8 cellular contexts compared by ENCODE assay signal in the genomic region with DNA sequence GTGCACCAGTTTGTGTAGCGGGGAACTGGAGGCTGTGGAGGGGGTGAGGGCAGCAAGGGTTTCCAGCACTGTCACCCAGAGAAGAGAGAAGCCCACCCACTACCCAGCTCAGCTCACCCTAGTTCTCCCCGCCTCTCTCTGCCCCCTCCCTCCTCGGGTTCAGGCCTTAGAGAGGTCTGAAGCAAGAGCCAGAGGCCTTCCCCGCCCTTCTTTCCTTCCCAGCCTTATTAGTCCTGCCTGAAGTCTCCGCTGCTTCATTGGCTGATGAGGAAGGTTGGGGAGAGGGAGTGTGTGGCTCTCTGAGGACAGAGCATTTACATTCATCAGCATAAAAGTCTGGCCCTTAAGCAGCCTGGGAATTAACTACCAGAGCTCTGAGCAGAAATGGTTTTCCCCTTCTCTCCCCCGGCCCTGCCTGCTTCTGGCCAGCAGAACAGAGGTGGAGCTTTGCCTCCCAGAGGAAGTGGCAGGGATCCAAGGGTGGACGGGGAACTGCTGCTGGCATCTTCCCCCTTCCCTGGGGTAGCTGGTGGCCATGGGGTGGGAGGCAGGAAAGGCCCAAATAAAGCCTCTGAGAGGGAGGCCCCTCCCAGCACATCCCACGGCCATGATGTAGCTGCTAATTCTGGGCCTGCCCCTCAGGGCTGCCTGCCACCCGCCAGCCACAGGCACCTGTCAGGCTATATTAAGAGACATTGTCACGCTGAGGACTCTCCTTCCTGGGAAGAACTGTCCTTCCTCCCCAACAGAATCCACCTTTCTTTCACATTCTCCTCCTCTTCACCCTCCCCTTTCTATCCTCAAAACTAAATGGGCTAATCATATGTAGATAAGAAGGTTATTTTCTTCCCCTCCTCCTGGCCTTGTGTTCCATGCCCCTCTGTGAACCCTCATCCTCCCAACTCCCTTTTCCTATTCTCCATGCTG. TPM values are rescaled to one million over a fixed set of nuclear protein-coding genes. Genes with fewer than 3 reads are reported as not detected.
A peak's percentile ranks its signal among the peaks of the same experiment; 100 is the strongest.
DNase-seq lines count a peak whose midpoint lies in the region; ATAC-seq and TF ChIP-seq lines count a peak whose summit lies in the region.

No MANE protein-coding gene starts in this region.

- H3K9me3 ChIP-seq in HUES64 (ENCODE audit: insufficient read depth, low read depth, low read length) (no peaks in the 10 kb centered on the region), lower lobe of right lung (no peaks in the 10 kb centered on the region)

- H3K4me1 Mint-ChIP-seq in chondrocyte (ENCODE audit: low read depth): peaks cover 70% of the 10 kb centered on the region
- H3K4me1 Mint-ChIP-seq in type B pancreatic cell (ENCODE audit: unreplicated experiment): peaks cover 33% of the 10 kb centered on the region

- TF ChIP-seq CTCF in AG09319 (IDR thresholded peaks at IDR 0.05; ENCODE audit: low read depth, low read length): no peak
- TF ChIP-seq CTCF in chondrocyte (IDR thresholded peaks at IDR 0.05): no peak
- TF ChIP-seq CTCF in lower lobe of right lung (IDR thresholded peaks at IDR 0.05): no peak
- TF ChIP-seq CTCF in type B pancreatic cell (conservative IDR thresholded peaks at IDR 0.05): no peak

- H3K27me3 Mint-ChIP-seq in chondrocyte (ENCODE audit: low read depth) (no peaks in the 10 kb centered on the region), type B pancreatic cell (peaks cover 6% of the 10 kb centered on the region)

- H3K36me3 Mint-ChIP-seq in chondrocyte (ENCODE audit: low read depth) (peaks cover 10% of the 10 kb centered on the region), type B pancreatic cell (peaks cover 8% of the 10 kb centered on the region)

- no peaks in the 10 kb centered on the region for H3K27me3 ChIP-seq in HUES64 (ENCODE audit: insufficient read depth, low read length)
- H3K27me3 ChIP-seq in lower lobe of right lung (ENCODE audit: low read depth): no peaks in the 10 kb centered on the region

- DNase-seq in AG09319 (ENCODE audit: extremely low read depth, low read depth) (peak; percentile 36), chondrocyte (ENCODE audit: low spot score) (no peak), lower lobe of right lung (no peak), type B pancreatic cell (ENCODE audit: extremely low spot score, unreplicated experiment) (no peak), ecto neural progenitor cell (ENCODE audit: low spot score) (no peak), NCI-H1105 treated with DMSO at 0.1 percent for 48 hours (lab: John Stamatoyannopoulos, UW) (no peak)

- no peak for TF ChIP-seq POLR2A in GM18505 (IDR thresholded peaks at IDR 0.05; ENCODE audit: borderline replicate concordance, extremely low read depth, insufficient read depth, insufficient read length)

- H3K4me3 Mint-ChIP-seq in chondrocyte (ENCODE audit: unreplicated experiment): no peak overlapping the region
- peak overlapping the region; percentile 57 for H3K4me3 Mint-ChIP-seq in type B pancreatic cell

- peak overlapping the region; percentile 48; the same call in 1 of the 2 replicates for H3K9ac ChIP-seq in HUES64 (ENCODE audit: low read depth, low read length)

- H3K9me3 Mint-ChIP-seq in chondrocyte (ENCODE audit: low read depth): no peaks in the 10 kb centered on the region
- no peaks in the 10 kb centered on the region for H3K9me3 Mint-ChIP-seq in type B pancreatic cell

- peak overlapping the region; percentile 94 for H3K27ac ChIP-seq in HUES64 (ENCODE audit: low read depth, low read length)
- peak overlapping the region; percentile 64 for H3K27ac ChIP-seq in lower lobe of right lung

- peaks cover 40% of the 10 kb centered on the region for H3K4me1 ChIP-seq in HUES64 (ENCODE audit: insufficient read depth, low read length)
- H3K4me1 ChIP-seq in lower lobe of right lung: peaks cover 56% of the 10 kb centered on the region

- no peak for ATAC-seq in lower lobe of right lung
- no peak for ATAC-seq in GM18505 (IDR thresholded peaks at IDR 0.05; ENCODE audit: unreplicated experiment)

- H3K4me3 ChIP-seq in HUES64 (ENCODE audit: low read length) (no peak overlapping the region), lower lobe of right lung (no peak overlapping the region)

- intact Hi-C loops in lower lobe of right lung (cut with DNase I): no loop called here

- peaks cover 43% of the 10 kb centered on the region for H3K36me3 ChIP-seq in HUES64 (ENCODE audit: insufficient read depth, low read length)
- peaks cover 10% of the 10 kb centered on the region for H3K36me3 ChIP-seq in lower lobe of right lung

- H3K27ac Mint-ChIP-seq in chondrocyte (ENCODE audit: unreplicated experiment) (peak overlapping the region; percentile 92), type B pancreatic cell (peak overlapping the region; percentile 61)

- 33% methylated on average over 8 of the region's 10 CpGs for WGBS in HUES64

RNA-seq across cellular contexts. Expression of gene DNAJB5, which starts 4.2 kb away (rescaled TPM):
- polyA plus RNA-seq in HUES64 (2013, experiment 1 of 2): 39.2 TPM
- 38.4 TPM for polyA plus RNA-seq in HUES64 (2013, experiment 2 of 2)
- 10.2 to 17.4 TPM (median 15.2 TPM) in 3 replicates for total RNA-seq in chondrocyte
- total RNA-seq in lower lobe of right lung: 6.0 TPM
- total RNA-seq in type B pancreatic cell (ENCODE audit: low replicate concordance): 4.8 and 12.2 TPM in 2 replicates

RNA-seq across cellular contexts. Expression of gene PHF24, which starts 35.7 kb away (rescaled TPM):
- polyA plus RNA-seq in HUES64 (2013, experiment 1 of 2): 0.20 TPM
- polyA plus RNA-seq in HUES64 (2013, experiment 2 of 2): 0.25 TPM
- total RNA-seq in chondrocyte (0.30 to 1.0 TPM in 2 of 3 replicates, not detected in the other), lower lobe of right lung (1.3 TPM), type B pancreatic cell (ENCODE audit: low replicate concordance) (0.19 and 0.88 TPM in 2 replicates)
